In genomic region chr3:32216172-32216783, GRCh38 we compare ENCODE assay signal across 18 cellular contexts. TPM values are rescaled to one million over a fixed set of nuclear protein-coding genes. Genes with fewer than 3 reads are reported as not detected.
DNase-seq lines count a peak whose midpoint lies in the region; ATAC-seq lines count a peak whose summit lies in the region.
"Had no signal": no experiment of that assay in that cellular context is flagged by ENCODE, and none has a peak within 500 bp of the region (broad histone marks: within the 10 kb centered on the region; RNA-seq: fewer than 3 reads in every experiment).

No MANE protein-coding gene starts in this region.

- H3K36me3 Mint-ChIP-seq in stimulated activated memory B cell treated with anti-CD40 and anti-IgM and Interleukin-4, amounts not matched to agents 10 μg/mL and 1 μg/mL and 100 μg/mL, for 72 hours: no peaks in the 10 kb centered on the region
- no peaks in the 10 kb centered on the region for H3K36me3 Mint-ChIP-seq in natural killer cell treated with Interleukin-12 subunit alpha and Interleukin-12 subunit beta and Interleukin-15 and Interleukin-18, amount 100 ng/mL, for 72 hours
- H3K36me3 Mint-ChIP-seq: CD14-positive monocyte had no signal

- no peak overlapping the region for H3K4me3 Mint-ChIP-seq in stimulated activated memory B cell treated with anti-CD40 and anti-IgM and Interleukin-4, amounts not matched to agents 10 μg/mL and 1 μg/mL and 100 μg/mL, for 72 hours
- no peak overlapping the region for H3K4me3 Mint-ChIP-seq in natural killer cell treated with Interleukin-12 subunit alpha and Interleukin-12 subunit beta and Interleukin-15 and Interleukin-18, amount 100 ng/mL, for 72 hours
- H3K4me3 Mint-ChIP-seq: CD14-positive monocyte, GM23338 had no signal

- no peak overlapping the region for H3K27ac Mint-ChIP-seq in stimulated activated memory B cell treated with anti-CD40 and anti-IgM and Interleukin-4, amounts not matched to agents 10 μg/mL and 1 μg/mL and 100 μg/mL, for 72 hours
- no peak overlapping the region for H3K27ac Mint-ChIP-seq in natural killer cell treated with Interleukin-12 subunit alpha and Interleukin-12 subunit beta and Interleukin-15 and Interleukin-18, amount 100 ng/mL, for 72 hours
- H3K27ac Mint-ChIP-seq: CD14-positive monocyte, GM23338 had no signal

- H3K9me3 Mint-ChIP-seq in stimulated activated memory B cell treated with anti-CD40 and anti-IgM and Interleukin-4, amounts not matched to agents 10 μg/mL and 1 μg/mL and 100 μg/mL, for 72 hours: no peaks in the 10 kb centered on the region
- H3K9me3 Mint-ChIP-seq in natural killer cell treated with Interleukin-12 subunit alpha and Interleukin-12 subunit beta and Interleukin-15 and Interleukin-18, amount 100 ng/mL, for 72 hours: peaks cover 2% of the 10 kb centered on the region
- H3K9me3 Mint-ChIP-seq: GM23338 had no signal

- DNase-seq in COLO668 (lab: John Stamatoyannopoulos, UW; ENCODE audit: unreplicated experiment) (peak; percentile 68), HuH-7.5 (ENCODE audit: low spot score) (peak; percentile 52), dermis blood vessel endothelial cell (peak; percentile 21), mucosa of gallbladder (ENCODE audit: low spot score) (peak; percentile 43)
- no peak for DNase-seq in natural killer cell treated with Interleukin-12 subunit alpha and Interleukin-12 subunit beta and Interleukin-15 and Interleukin-18, amount 100 ng/mL, for 72 hours (ENCODE audit: low spot score)
- DNase-seq: Calu3, DMS79 treated with DMSO at 0.1 percent for 48 hours, NCI-H1092, NCI-H187, NCI-H2171 treated with DMSO at 0.1 percent for 48 hours, NCI-H510A treated with DMSO at 0.1 percent for 48 hours, PC-9 had no signal

- H3K27me3 Mint-ChIP-seq in stimulated activated memory B cell treated with anti-CD40 and anti-IgM and Interleukin-4, amounts not matched to agents 10 μg/mL and 1 μg/mL and 100 μg/mL, for 72 hours: peaks cover 31% of the 10 kb centered on the region
- peaks cover 4 to 22% of the 10 kb centered on the region in 2 donors for H3K27me3 Mint-ChIP-seq in natural killer cell treated with Interleukin-12 subunit alpha and Interleukin-12 subunit beta and Interleukin-15 and Interleukin-18, amount 100 ng/mL, for 72 hours

- ATAC-seq in stimulated activated memory B cell treated with anti-CD40 and anti-IgM and Interleukin-4, amounts not matched to agents 10 μg/mL and 1 μg/mL and 100 μg/mL, for 72 hours: no peak
- ATAC-seq in GM18907 (IDR thresholded peaks at IDR 0.05; ENCODE audit: unreplicated experiment) (no peak), GM21825 (IDR thresholded peaks at IDR 0.05; ENCODE audit: unreplicated experiment) (no peak)
- ATAC-seq in natural killer cell treated with Interleukin-12 subunit alpha and Interleukin-12 subunit beta and Interleukin-15 and Interleukin-18, amount 100 ng/mL, for 72 hours: no peak
- ATAC-seq: GM23338, K562 had no signal

- no peaks in the 10 kb centered on the region for H3K4me1 Mint-ChIP-seq in stimulated activated memory B cell treated with anti-CD40 and anti-IgM and Interleukin-4, amounts not matched to agents 10 μg/mL and 1 μg/mL and 100 μg/mL, for 72 hours
- no peaks in the 10 kb centered on the region for H3K4me1 Mint-ChIP-seq in natural killer cell treated with Interleukin-12 subunit alpha and Interleukin-12 subunit beta and Interleukin-15 and Interleukin-18, amount 100 ng/mL, for 72 hours (ENCODE audit: low read depth in 2 of 2)
- H3K4me1 Mint-ChIP-seq: CD14-positive monocyte, GM23338 had no signal

RNA-seq across cellular contexts. Expression of gene CMTM8, which starts 22.2 kb away (rescaled TPM):
- total RNA-seq in dermis blood vessel endothelial cell: 4.3 and 5.0 TPM in 2 replicates
- 6.0 TPM for total RNA-seq in mucosa of gallbladder
- under 1 TPM; 0.36 to 0.48 TPM for total RNA-seq in natural killer cell treated with Interleukin-12 subunit alpha and Interleukin-12 subunit beta and Interleukin-15 and Interleukin-18, amount 100 ng/mL, for 72 hours
- total RNA-seq: K562 had no signal
